1 cellular context compared by ENCODE assay signal in genomic region chr13:110360598-110360997, GRCh38.
TF ChIP-seq lines count a peak whose summit lies in the region.

No MANE protein-coding gene starts in this region.

TF ChIP-seq in GM23338, 12 proteins besides CTCF, POLR2A, EP300 and RAD21 (continued from another document):
- TF ChIP-seq CREB1 (CRISPR knock-in tag; IDR thresholded peaks at IDR 0.05; ENCODE audit: low read depth) (no peak), EZH2 (IDR thresholded peaks at IDR 0.05; ENCODE audit: low read depth, unreplicated experiment) (no peak), STAT1 (IDR thresholded peaks at IDR 0.05; ENCODE audit: unreplicated experiment) (no peak)
